ENCODE assay signal across 8 cellular contexts in genomic region chr6:31180500-31180899, GRCh38. TPM values are rescaled to one million over a fixed set of nuclear protein-coding genes. Genes with fewer than 3 reads are reported as not detected.
DNase-seq lines count a peak whose midpoint lies in the region; ATAC-seq and TF ChIP-seq lines count a peak whose summit lies in the region.

No MANE protein-coding gene starts in this region.

- H3K27ac Mint-ChIP-seq in activated CD4-positive, alpha-beta T cell treated with anti-CD3 and anti-CD28 coated beads, Interleukin-2, amount 10 ng/mL, durations not matched to agents 7 days and 5 days = peak overlapping the region; percentile 90
- no peak overlapping the region for H3K27ac Mint-ChIP-seq in Caco-2 (ENCODE audit: unreplicated experiment)

- H3K27me3 Mint-ChIP-seq in activated CD4-positive, alpha-beta T cell treated with anti-CD3 and anti-CD28 coated beads, Interleukin-2, amount 10 ng/mL, durations not matched to agents 7 days and 5 days = no peaks in the 10 kb centered on the region
- no peaks in the 10 kb centered on the region for H3K27me3 Mint-ChIP-seq in Caco-2 (ENCODE audit: insufficient read depth, unreplicated experiment)

- no TSS peak for BruUV-seq in Caco-2 (replicated peaks; lab: Mats Ljungman, UMichigan)

- H3K4me3 Mint-ChIP-seq in activated CD4-positive, alpha-beta T cell treated with anti-CD3 and anti-CD28 coated beads, Interleukin-2, amount 10 ng/mL, durations not matched to agents 7 days and 5 days = peak overlapping the region; percentile 84
- H3K4me3 Mint-ChIP-seq in Caco-2 (ENCODE audit: unreplicated experiment) = no peak overlapping the region

- H3K9me3 ChIP-seq in endocrine pancreas (ENCODE audit: control insufficient read depth, low read length) = no peaks in the 10 kb centered on the region
- H3K9me3 ChIP-seq in Caco-2 = no peaks in the 10 kb centered on the region

- H3K36me3 ChIP-seq in endocrine pancreas (ENCODE audit: control insufficient read depth, insufficient read depth, low read length) (no peaks in the 10 kb centered on the region), Caco-2 (ENCODE audit: control insufficient read depth, insufficient read depth, low read length) (no peaks in the 10 kb centered on the region)

- H3K9ac ChIP-seq in endocrine pancreas (ENCODE audit: control insufficient read depth, insufficient read depth, low read length) = peak overlapping the region; percentile 62

- no peak for TF ChIP-seq CTCF in Caco-2 (IDR thresholded peaks at IDR 0.05; ENCODE audit: insufficient read depth in 1 of 2, low read depth in 1 of 2, low read length in 1 of 2, severe bottlenecking in 1 of 2, unreplicated experiment in 1 of 2)

- H3K36me3 Mint-ChIP-seq in activated CD4-positive, alpha-beta T cell treated with anti-CD3 and anti-CD28 coated beads, Interleukin-2, amount 10 ng/mL, durations not matched to agents 7 days and 5 days (ENCODE audit: low read depth) = no peaks in the 10 kb centered on the region
- no peaks in the 10 kb centered on the region for H3K36me3 Mint-ChIP-seq in Caco-2 (ENCODE audit: insufficient read depth, unreplicated experiment)

- POLR2A ChIA-PET in activated CD4-positive, alpha-beta T cell treated with anti-CD3 and anti-CD28 coated beads, Interleukin-2, amount 10 ng/mL, durations not matched to agents 7 days and 5 days (lab: Charles Lee) = interaction anchor here (1.2 kb wide), 1 partner anchor 17 kb away, joined by 3 read pairs; no protein-coding TSS in a partner anchor
- POLR2A ChIA-PET in Caco-2 (lab: Charles Lee) = no interaction called here

- H3K27me3 ChIP-seq in endocrine pancreas (ENCODE audit: control insufficient read depth, insufficient read depth, low read length) (no peaks in the 10 kb centered on the region), Caco-2 (replicated peaks; ENCODE audit: control insufficient read depth, insufficient read depth, low read length) (no peaks in the 10 kb centered on the region)

- H3K4me3 ChIP-seq in endocrine pancreas (ENCODE audit: control insufficient read depth, insufficient read depth, low read length) (no peak overlapping the region), Caco-2 (ENCODE audit: low read depth, low read length) (no peak overlapping the region)

- no peaks in the 10 kb centered on the region for H3K4me1 ChIP-seq in endocrine pancreas (ENCODE audit: control insufficient read depth, insufficient read depth, low read length)
- H3K4me1 ChIP-seq in Caco-2 = no peaks in the 10 kb centered on the region

- H3K9me3 Mint-ChIP-seq in activated CD4-positive, alpha-beta T cell treated with anti-CD3 and anti-CD28 coated beads, Interleukin-2, amount 10 ng/mL, durations not matched to agents 7 days and 5 days = no peaks in the 10 kb centered on the region
- H3K9me3 Mint-ChIP-seq in Caco-2 (ENCODE audit: unreplicated experiment) = no peaks in the 10 kb centered on the region

- no peak for ATAC-seq in GM21381 (IDR thresholded peaks at IDR 0.05; ENCODE audit: unreplicated experiment)

- CTCF ChIA-PET in activated CD4-positive, alpha-beta T cell treated with anti-CD3 and anti-CD28 coated beads, Interleukin-2, amount 10 ng/mL, durations not matched to agents 7 days and 5 days (lab: Charles Lee) = interaction anchor here (0.5 to 2.0 kb wide), 2 partner anchors 13 to 15 kb away, joined by 3 to 4 read pairs; no protein-coding TSS in a partner anchor
- CTCF ChIA-PET in Caco-2 (lab: Charles Lee) = no interaction called here

- intact Hi-C loops in Caco-2 (cut with micrococcal nuclease; ENCODE audit: unreplicated experiment) = no loop called here

- peak; percentile 68 for DNase-seq in GM19240 (ENCODE audit: insufficient read length, low spot score)
- DNase-seq in activated CD4-positive, alpha-beta T cell treated with anti-CD3 and anti-CD28 coated beads, Interleukin-2, amount 10 ng/mL, durations not matched to agents 7 days and 5 days = peak; percentile 82
- peak; percentile 40 for DNase-seq in occipital lobe (lab: John Stamatoyannopoulos, UW)
- no peak for DNase-seq in kidney glomerular epithelial cell (lab: John Stamatoyannopoulos, UW)
- no peak for DNase-seq in Caco-2
- DNase-seq in DMS114 treated with DMSO at 0.1 percent for 48 hours (lab: John Stamatoyannopoulos, UW; ENCODE audit: unreplicated experiment) = no peak

- H3K4me1 Mint-ChIP-seq in activated CD4-positive, alpha-beta T cell treated with anti-CD3 and anti-CD28 coated beads, Interleukin-2, amount 10 ng/mL, durations not matched to agents 7 days and 5 days = peaks cover 32% of the 10 kb centered on the region
- H3K4me1 Mint-ChIP-seq in Caco-2 (ENCODE audit: low read depth, unreplicated experiment) = no peaks in the 10 kb centered on the region

RNA-seq across cellular contexts. Expression of gene POU5F1, which starts 10.0 kb away (rescaled TPM):
- total RNA-seq in activated CD4-positive, alpha-beta T cell treated with anti-CD3 and anti-CD28 coated beads, Interleukin-2, amount 10 ng/mL, durations not matched to agents 7 days and 5 days = under 1 TPM in 1 of 2 experiments, not detected in 1; 0.20 TPM
- total RNA-seq in occipital lobe (not detected), Caco-2 (2022) (not detected in 2 replicates)

RNA-seq across cellular contexts. Expression of gene TCF19, which starts 22.1 kb away (rescaled TPM):
- 10 to 100 TPM; 86.3 to 86.7 TPM for total RNA-seq in activated CD4-positive, alpha-beta T cell treated with anti-CD3 and anti-CD28 coated beads, Interleukin-2, amount 10 ng/mL, durations not matched to agents 7 days and 5 days
- total RNA-seq in occipital lobe (3.4 TPM), Caco-2 (2022) (19.3 and 20.3 TPM in 2 replicates)

RNA-seq across cellular contexts. Expression of gene CCHCR1, which starts 22.9 kb away (rescaled TPM):
- 10 to 100 TPM; 43.4 to 44.7 TPM for total RNA-seq in activated CD4-positive, alpha-beta T cell treated with anti-CD3 and anti-CD28 coated beads, Interleukin-2, amount 10 ng/mL, durations not matched to agents 7 days and 5 days
- total RNA-seq in occipital lobe (7.6 TPM), Caco-2 (2022) (37.7 and 43.2 TPM in 2 replicates)

RNA-seq across cellular contexts. Expression of gene PSORS1C2, which starts 41.6 kb away (rescaled TPM):
- total RNA-seq in activated CD4-positive, alpha-beta T cell treated with anti-CD3 and anti-CD28 coated beads, Interleukin-2, amount 10 ng/mL, durations not matched to agents 7 days and 5 days = not detected
- total RNA-seq in occipital lobe = not detected
- total RNA-seq in Caco-2 (2022) = not detected in 2 replicates

Comparison
In these comparisons a context has a peak if more than half of its experiments do, and no peak if none do; other contexts are left out.
1. DNase-seq: peak in GM19240 (single experiment), activated CD4-positive, alpha-beta T cell treated with anti-CD3 and anti-CD28 coated beads, Interleukin-2, amount 10 ng/mL, durations not matched to agents 7 days and 5 days (single experiment) and occipital lobe (single experiment); none in kidney glomerular epithelial cell (single experiment), Caco-2 (0 of 2) and DMS114 treated with DMSO at 0.1 percent for 48 hours (single experiment).